In the genomic region with DNA sequence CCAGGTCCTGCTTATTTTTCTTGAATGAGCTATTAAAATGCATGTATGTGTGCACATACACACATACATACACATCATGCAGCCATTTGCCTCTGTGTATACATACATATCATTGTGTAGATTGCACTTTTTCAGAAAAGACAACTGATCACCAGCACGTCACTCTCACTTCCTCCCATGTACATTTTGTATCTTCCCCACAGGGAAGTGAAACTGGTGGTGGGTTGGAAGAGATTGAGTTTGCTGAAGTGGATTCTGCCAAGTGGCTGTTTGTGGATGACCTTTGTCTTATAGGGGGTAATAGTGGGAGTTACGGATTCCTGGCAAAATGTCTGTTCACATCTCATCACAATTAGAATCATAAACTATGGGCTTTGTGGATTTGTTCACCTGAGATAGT, we compare ENCODE assay signal across 1 cellular context.
TF ChIP-seq lines count a peak whose summit lies in the region.

No MANE protein-coding gene starts in this region.

TF ChIP-seq in GM23338, 12 proteins besides CTCF, POLR2A, EP300 and RAD21 (continued from another document):
- TF ChIP-seq, protein P1, sequence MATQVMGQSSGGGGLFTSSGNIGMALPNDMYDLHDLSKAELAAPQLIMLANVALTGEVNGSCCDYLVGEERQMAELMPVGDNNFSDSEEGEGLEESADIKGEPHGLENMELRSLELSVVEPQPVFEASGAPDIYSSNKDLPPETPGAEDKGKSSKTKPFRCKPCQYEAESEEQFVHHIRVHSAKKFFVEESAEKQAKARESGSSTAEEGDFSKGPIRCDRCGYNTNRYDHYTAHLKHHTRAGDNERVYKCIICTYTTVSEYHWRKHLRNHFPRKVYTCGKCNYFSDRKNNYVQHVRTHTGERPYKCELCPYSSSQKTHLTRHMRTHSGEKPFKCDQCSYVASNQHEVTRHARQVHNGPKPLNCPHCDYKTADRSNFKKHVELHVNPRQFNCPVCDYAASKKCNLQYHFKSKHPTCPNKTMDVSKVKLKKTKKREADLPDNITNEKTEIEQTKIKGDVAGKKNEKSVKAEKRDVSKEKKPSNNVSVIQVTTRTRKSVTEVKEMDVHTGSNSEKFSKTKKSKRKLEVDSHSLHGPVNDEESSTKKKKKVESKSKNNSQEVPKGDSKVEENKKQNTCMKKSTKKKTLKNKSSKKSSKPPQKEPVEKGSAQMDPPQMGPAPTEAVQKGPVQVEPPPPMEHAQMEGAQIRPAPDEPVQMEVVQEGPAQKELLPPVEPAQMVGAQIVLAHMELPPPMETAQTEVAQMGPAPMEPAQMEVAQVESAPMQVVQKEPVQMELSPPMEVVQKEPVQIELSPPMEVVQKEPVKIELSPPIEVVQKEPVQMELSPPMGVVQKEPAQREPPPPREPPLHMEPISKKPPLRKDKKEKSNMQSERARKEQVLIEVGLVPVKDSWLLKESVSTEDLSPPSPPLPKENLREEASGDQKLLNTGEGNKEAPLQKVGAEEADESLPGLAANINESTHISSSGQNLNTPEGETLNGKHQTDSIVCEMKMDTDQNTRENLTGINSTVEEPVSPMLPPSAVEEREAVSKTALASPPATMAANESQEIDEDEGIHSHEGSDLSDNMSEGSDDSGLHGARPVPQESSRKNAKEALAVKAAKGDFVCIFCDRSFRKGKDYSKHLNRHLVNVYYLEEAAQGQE (IDR thresholded peaks at IDR 0.05; ENCODE audit: unreplicated experiment), result no peak
- TF ChIP-seq NANOG (IDR thresholded peaks at IDR 0.05; ENCODE audit: borderline replicate concordance) (no peak), POLR2AphosphoS5 (IDR thresholded peaks at IDR 0.05; ENCODE audit: low read depth) (no peak)
